9 cellular contexts compared by ENCODE assay signal in the genomic region with DNA sequence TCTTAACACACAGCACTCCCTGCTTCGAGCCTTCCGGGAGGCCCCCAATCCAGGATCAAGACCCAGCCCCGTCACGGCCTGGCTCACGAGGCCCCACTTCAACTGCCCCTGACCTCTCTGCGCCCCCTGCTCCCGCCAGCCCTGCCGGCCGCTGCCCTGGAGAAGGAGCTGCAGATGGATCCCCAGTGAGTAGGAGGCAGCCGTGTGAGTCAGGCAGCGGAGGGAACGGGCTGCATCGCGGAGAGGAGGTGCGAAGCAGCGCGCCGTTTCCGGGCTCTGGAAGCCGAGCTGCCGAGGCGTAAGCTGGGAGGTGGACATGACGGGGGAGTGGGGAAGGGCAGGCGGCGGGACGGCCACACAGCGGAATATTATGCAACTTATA.
A peak's percentile ranks its signal among the peaks of the same experiment; 100 is the strongest.
DNase-seq lines count a peak whose midpoint lies in the region; ATAC-seq, FAIRE-seq and TF ChIP-seq lines count a peak whose summit lies in the region.
"Had no signal": no experiment of that assay in that cellular context is flagged by ENCODE, and none has a peak within 500 bp of the region (broad histone marks: within the 10 kb centered on the region; RNA-seq: fewer than 3 reads in every experiment).

No MANE protein-coding gene starts in this region.

- peaks cover 2% of the 10 kb centered on the region for H3K9me3 ChIP-seq in trophoblast cell (ENCODE audit: insufficient read depth, low read depth, low read length)

- peak overlapping the region; percentile 65 for H3K4me2 ChIP-seq in trophoblast cell (ENCODE audit: low read length)

- H2AK5ac ChIP-seq in trophoblast cell (ENCODE audit: low read length): no peak overlapping the region

- no peak for FAIRE-seq in RCC 7860 (lab: Jason Lieb, UNC)

- H4K12ac ChIP-seq in trophoblast cell (ENCODE audit: low read depth, low read length): no peak overlapping the region

- no peak overlapping the region for H2AFZ ChIP-seq in trophoblast cell (ENCODE audit: insufficient read depth, low read length, poor library complexity)
- H2AFZ ChIP-seq: PC-9 had no signal

- H3K14ac ChIP-seq in trophoblast cell (ENCODE audit: low read length): no peak overlapping the region

- peaks cover 8 to 9% of the 10 kb centered on the region in 2 experiments for H3K4me1 ChIP-seq in trophoblast cell (ENCODE audit: control insufficient read depth in 1 of 2, insufficient read depth in 2 of 2, low read length in 2 of 2)

- no peak for TF ChIP-seq CTCF in Calu3 (IDR thresholded peaks at IDR 0.05; ENCODE audit: unreplicated experiment)

- DNase-seq in Calu3: peak; percentile 72
- peak; percentile 93 for DNase-seq in NCI-H226
- peak; percentile 36 for DNase-seq in fibroblast of peridontal ligament (ENCODE audit: extremely low read depth)
- no peak for DNase-seq in trophoblast cell
- DNase-seq in NCI-H524 (lab: John Stamatoyannopoulos, UW): no peak
- DNase-seq in RCC 7860 (ENCODE audit: low spot score): no peak

- H2BK12ac ChIP-seq in trophoblast cell (ENCODE audit: low read length): no peak overlapping the region

- intact Hi-C loops in Calu3 (cut with micrococcal nuclease; ENCODE audit: unreplicated experiment): loop anchor here (2.0 to 10.0 kb wide), 4 partner anchors 85 to 932 kb away; partner anchors contain the start of genes CHST13 and PLXNA1

- no peaks in the 10 kb centered on the region for H3K79me1 ChIP-seq in trophoblast cell (ENCODE audit: low read length)

- H3K36me3 ChIP-seq in trophoblast cell (ENCODE audit: control insufficient read depth in 1 of 2, insufficient read depth in 2 of 2, low read length in 2 of 2): no peaks in the 10 kb centered on the region

- H3K23ac ChIP-seq in trophoblast cell (ENCODE audit: low read length): no peak overlapping the region

- no peak overlapping the region for H3K27ac Mint-ChIP-seq in Calu3 (ENCODE audit: unreplicated experiment)

- H3K4me3 Mint-ChIP-seq in Calu3 (ENCODE audit: low read depth, unreplicated experiment): peak overlapping the region; percentile 54

- H4K8ac ChIP-seq in trophoblast cell (ENCODE audit: low read depth, low read length): no peak overlapping the region

- peaks cover 9% of the 10 kb centered on the region for H3K27me3 ChIP-seq in trophoblast cell (ENCODE audit: insufficient read depth, low read length)

- peaks cover 88% of the 10 kb centered on the region for H3K27me3 Mint-ChIP-seq in Calu3 (ENCODE audit: unreplicated experiment)

- H3K9ac ChIP-seq in trophoblast cell (ENCODE audit: low read length): no peak overlapping the region

- no peak overlapping the region for H3K4ac ChIP-seq in trophoblast cell (ENCODE audit: low read depth, low read length)

- H3K4me3 ChIP-seq in trophoblast cell (ENCODE audit: low read depth, low read length): no peak overlapping the region
- H3K4me3 ChIP-seq: PC-9 had no signal

- no CpG with 5 or more reads among the region's 27 CpGs for WGBS in trophoblast cell (ENCODE audit: extremely low coverage, insufficient coverage, insufficient read length)

- no peak overlapping the region for H4K91ac ChIP-seq in trophoblast cell (ENCODE audit: low read depth, low read length)

- no peaks in the 10 kb centered on the region for H3K79me2 ChIP-seq in trophoblast cell (ENCODE audit: control insufficient read depth, insufficient read depth, low read length, poor library complexity)

- no peak overlapping the region for H2BK5ac ChIP-seq in trophoblast cell (ENCODE audit: low read depth, low read length, poor library complexity)

- H3K27ac ChIP-seq in trophoblast cell (ENCODE audit: low read depth, low read length): peak overlapping the region; percentile 9
- H3K27ac ChIP-seq: PC-9 had no signal

- H3K9me3 Mint-ChIP-seq in Calu3 (ENCODE audit: low read depth, unreplicated experiment): no peaks in the 10 kb centered on the region

- no peak overlapping the region for H2BK120ac ChIP-seq in trophoblast cell (ENCODE audit: insufficient read depth, low read length, poor library complexity)

- CTCF ChIA-PET in Calu3 (lab: Charles Lee): interaction anchor here (0.7 to 3.8 kb wide), 11 partner anchors 8 to 704 kb away, joined by 3 to 31 read pairs (median 4); partner anchors contain the start of gene PLXNA1

- BruUV-seq in Calu3 (replicated peaks; lab: Mats Ljungman, UMichigan): no TSS peak

- no peaks in the 10 kb centered on the region for H3K36me3 Mint-ChIP-seq in Calu3 (ENCODE audit: insufficient read depth, unreplicated experiment)

- H3K4me1 Mint-ChIP-seq in Calu3 (ENCODE audit: low read depth, unreplicated experiment): peaks cover 21% of the 10 kb centered on the region

- no peak for ATAC-seq in GM18868 (IDR thresholded peaks at IDR 0.05; ENCODE audit: unreplicated experiment)
- ATAC-seq in HG03442 (IDR thresholded peaks at IDR 0.05; ENCODE audit: unreplicated experiment): no peak

- no peak overlapping the region for H3K18ac ChIP-seq in trophoblast cell (ENCODE audit: low read length)

Comparison
In these comparisons a context has a peak if more than half of its experiments do, and no peak if none do; other contexts are left out.
1. DNase-seq: peak in Calu3 (single experiment), NCI-H226 (single experiment) and fibroblast of peridontal ligament (single experiment); none in trophoblast cell (0 of 2), NCI-H524 (0 of 2) and RCC 7860 (single experiment).